Comparison of ENCODE assay signal across 9 cellular contexts in genomic region chr14:63470877-63471565, GRCh38.
DNase-seq lines count a peak whose midpoint lies in the region; ATAC-seq and TF ChIP-seq lines count a peak whose summit lies in the region.
"Had no signal": no experiment of that assay in that cellular context is flagged by ENCODE, and none has a peak within 500 bp of the region (broad histone marks: within the 10 kb centered on the region; RNA-seq: fewer than 3 reads in every experiment).

No MANE protein-coding gene starts in this region.

- H3K27ac ChIP-seq in naive thymus-derived CD4-positive, alpha-beta T cell (ENCODE audit: low read depth, low read length): no peak overlapping the region
- no peak overlapping the region for H3K27ac ChIP-seq in H9 (ENCODE audit: insufficient read length, low read depth, low read length)
- H3K27ac ChIP-seq: neutrophil had no signal

- no peak overlapping the region for H2AK5ac ChIP-seq in H9 (ENCODE audit: insufficient read length, low read length)

- no peak overlapping the region for H4K5ac ChIP-seq in H9 (ENCODE audit: insufficient read length, low read depth, low read length)

- H3K79me2 ChIP-seq in H9 (ENCODE audit: insufficient read depth, low read length): peaks cover 8% of the 10 kb centered on the region; the same call in 1 of the 2 replicates

- H3K4me1 Mint-ChIP-seq in naive thymus-derived CD4-positive, alpha-beta T cell: peaks cover 31 to 57% (median 49%) of the 10 kb centered on the region in 7 donors
- peaks cover 4 to 16% of the 10 kb centered on the region in 2 experiments for H3K4me1 Mint-ChIP-seq in H9

- H2BK5ac ChIP-seq in H9 (ENCODE audit: insufficient read length, low read length): no peak overlapping the region

- H4K91ac ChIP-seq in H9 (ENCODE audit: insufficient read length, low read depth, low read length): no peak overlapping the region

- H3K9me3 Mint-ChIP-seq in naive thymus-derived CD4-positive, alpha-beta T cell: no peaks in the 10 kb centered on the region
- no peaks in the 10 kb centered on the region for H3K9me3 Mint-ChIP-seq in H9

- no peak overlapping the region for H3K4ac ChIP-seq in H9 (ENCODE audit: low read depth, low read length)

- TF ChIP-seq CTCF in GM10266 (IDR thresholded peaks at IDR 0.05; ENCODE audit: control insufficient read depth, insufficient read depth, low read depth, missing control alignments) (no peak), H9 (conservative IDR thresholded peaks at IDR 0.05) (no peak)

- peaks cover 0 to 3% (median 0%) of the 10 kb centered on the region in 3 experiments for H3K36me3 ChIP-seq in naive thymus-derived CD4-positive, alpha-beta T cell (ENCODE audit: control insufficient read depth in 2 of 3, insufficient read depth in 3 of 3, low read length in 3 of 3)
- H3K36me3 ChIP-seq: neutrophil had no signal

- H3K14ac ChIP-seq in H9 (ENCODE audit: insufficient read depth, low read length): no peak overlapping the region

- no peak overlapping the region for H2BK120ac ChIP-seq in H9 (ENCODE audit: low read depth, low read length, poor library complexity, severe bottlenecking)

- H4K8ac ChIP-seq in H9 (replicated peaks; ENCODE audit: insufficient read length, low read depth, low read length): no peak overlapping the region

- no peaks in the 10 kb centered on the region for H3K27me3 Mint-ChIP-seq in naive thymus-derived CD4-positive, alpha-beta T cell
- H3K27me3 Mint-ChIP-seq in H9 (ENCODE audit: low read depth): no peaks in the 10 kb centered on the region

- H3K23ac ChIP-seq in H9 (ENCODE audit: insufficient read length, low read depth, low read length): no peak overlapping the region

- H3K27ac Mint-ChIP-seq in naive thymus-derived CD4-positive, alpha-beta T cell: peak overlapping the region in 3 of 9 donors; percentile 10 to 74 (median 66)
- H3K27ac Mint-ChIP-seq in H9: no peak overlapping the region

- peak; percentile 92 for ATAC-seq in GM21528 (IDR thresholded peaks at IDR 0.05; ENCODE audit: low FRiP score, unreplicated experiment)
- ATAC-seq in naive thymus-derived CD4-positive, alpha-beta T cell: peak; percentile 60

- H3K79me1 ChIP-seq in H9 (ENCODE audit: insufficient read depth, low read depth, low read length, poor library complexity, severe bottlenecking): no peaks in the 10 kb centered on the region

- H3K56ac ChIP-seq in H9 (ENCODE audit: insufficient read length, low read depth, low read length): no peak overlapping the region

- no peak overlapping the region for H3K4me2 ChIP-seq in H9 (ENCODE audit: insufficient read depth, insufficient read length, low read length)

- DNase-seq in GM10266 (ENCODE audit: extremely low spot score): peak; percentile 45
- DNase-seq in HPDE6-E6E7 (ENCODE audit: extremely low spot score): peak; percentile 59
- peak; percentile 81 for DNase-seq in amniotic epithelial cell (ENCODE audit: low read depth)
- no peak for DNase-seq in naive thymus-derived CD4-positive, alpha-beta T cell
- DNase-seq in H9: no peak
- DNase-seq in SHP77 treated with DMSO at 0.1 percent for 48 hours (lab: John Stamatoyannopoulos, UW): no peak
- DNase-seq in GDM1 (lab: John Stamatoyannopoulos, UW): no peak

- H3K9me3 ChIP-seq in naive thymus-derived CD4-positive, alpha-beta T cell (ENCODE audit: control insufficient read depth in 2 of 3, low read length in 3 of 3): no peaks in the 10 kb centered on the region
- H3K9me3 ChIP-seq in H9 (ENCODE audit: control insufficient read depth, low read depth, low read length): no peaks in the 10 kb centered on the region
- H3K9me3 ChIP-seq: neutrophil had no signal

- H4K20me1 ChIP-seq in H9 (ENCODE audit: control insufficient read depth, insufficient read depth, insufficient read length): no peaks in the 10 kb centered on the region

- intact Hi-C loops in naive thymus-derived CD4-positive, alpha-beta T cell (cut with micrococcal nuclease): loop anchor here in 1 of 2 donors (2.0 to 10.0 kb wide), 3 partner anchors 74 to 294 kb away; no protein-coding TSS in a partner anchor

- no CpG with 5 or more reads among the region's 3 CpGs for WGBS in H9 (ENCODE audit: extremely low coverage, insufficient read length, low lambda C conversion rate)

- H3K4me3 Mint-ChIP-seq in naive thymus-derived CD4-positive, alpha-beta T cell: peak overlapping the region in 3 of 10 donors; percentile 34 to 60 (median 44)
- no peak overlapping the region for H3K4me3 Mint-ChIP-seq in H9

- no peak overlapping the region for H2BK12ac ChIP-seq in H9 (ENCODE audit: insufficient read length, low read depth, low read length)

- H2AFZ ChIP-seq in H9 (ENCODE audit: low read length): no peak overlapping the region

- H3K27me3 ChIP-seq in naive thymus-derived CD4-positive, alpha-beta T cell (ENCODE audit: control insufficient read depth in 2 of 2, insufficient read depth in 2 of 2, low read length in 2 of 2): no peaks in the 10 kb centered on the region
- H3K27me3 ChIP-seq in H9 (ENCODE audit: insufficient read depth, low read length): no peaks in the 10 kb centered on the region
- H3K27me3 ChIP-seq: neutrophil had no signal

- H3K36me3 Mint-ChIP-seq in naive thymus-derived CD4-positive, alpha-beta T cell: peaks cover 0 to 11% (median 0%) of the 10 kb centered on the region in 5 donors
- H3K36me3 Mint-ChIP-seq in H9 (ENCODE audit: insufficient read depth in 1 of 3, low read depth in 3 of 3): no peaks in the 10 kb centered on the region; a peak in 1 of 7 replicates

- H3T11ph ChIP-seq in H9 (ENCODE audit: low read length): no peak overlapping the region

- peaks cover 2% of the 10 kb centered on the region for H3K23me2 ChIP-seq in H9 (ENCODE audit: insufficient read length, low read depth, low read length, poor library complexity, severe bottlenecking)

- no peak overlapping the region for H2BK15ac ChIP-seq in H9 (ENCODE audit: low read depth, low read length)

- H2BK20ac ChIP-seq in H9 (ENCODE audit: low read depth, low read length, poor library complexity, severe bottlenecking): no peak overlapping the region

- no peak overlapping the region for H3K9ac ChIP-seq in H9 (ENCODE audit: extremely low read depth, insufficient read length, low read length)

- no peak overlapping the region for H3K18ac ChIP-seq in H9 (ENCODE audit: insufficient read length, low read depth, low read length)

- no peak overlapping the region for H3K4me3 ChIP-seq in naive thymus-derived CD4-positive, alpha-beta T cell (ENCODE audit: low read length)

- peaks cover 7 to 24% of the 10 kb centered on the region in 2 donors for H3K4me1 ChIP-seq in naive thymus-derived CD4-positive, alpha-beta T cell (ENCODE audit: control insufficient read depth in 2 of 2, insufficient read depth in 2 of 2, low read length in 2 of 2)
- H3K4me1 ChIP-seq in H9 (ENCODE audit: insufficient read depth, low read length): peaks cover 6% of the 10 kb centered on the region

- POLR2A ChIA-PET in naive thymus-derived CD4-positive, alpha-beta T cell (lab: Charles Lee): no interaction called here

- CTCF ChIA-PET in naive thymus-derived CD4-positive, alpha-beta T cell (lab: Charles Lee): no interaction called here

Comparison
In these comparisons a context has a peak if more than half of its experiments do, and no peak if none do; other contexts are left out.
1. DNase-seq: peak in GM10266 (single experiment), HPDE6-E6E7 (single experiment) and amniotic epithelial cell (single experiment); none in naive thymus-derived CD4-positive, alpha-beta T cell (0 of 9), H9 (single experiment), SHP77 treated with DMSO at 0.1 percent for 48 hours (single experiment) and GDM1 (single experiment).